In genomic region chr11:126945319-126945718, GRCh38 we compare ENCODE assay signal across 1 cellular context.
TF ChIP-seq lines count a peak whose summit lies in the region.

No MANE protein-coding gene starts in this region.

TF ChIP-seq in WTC11, 78 proteins besides CTCF, POLR2A, EP300 and RAD21 (continued from another document):
- TF ChIP-seq, protein P1, sequence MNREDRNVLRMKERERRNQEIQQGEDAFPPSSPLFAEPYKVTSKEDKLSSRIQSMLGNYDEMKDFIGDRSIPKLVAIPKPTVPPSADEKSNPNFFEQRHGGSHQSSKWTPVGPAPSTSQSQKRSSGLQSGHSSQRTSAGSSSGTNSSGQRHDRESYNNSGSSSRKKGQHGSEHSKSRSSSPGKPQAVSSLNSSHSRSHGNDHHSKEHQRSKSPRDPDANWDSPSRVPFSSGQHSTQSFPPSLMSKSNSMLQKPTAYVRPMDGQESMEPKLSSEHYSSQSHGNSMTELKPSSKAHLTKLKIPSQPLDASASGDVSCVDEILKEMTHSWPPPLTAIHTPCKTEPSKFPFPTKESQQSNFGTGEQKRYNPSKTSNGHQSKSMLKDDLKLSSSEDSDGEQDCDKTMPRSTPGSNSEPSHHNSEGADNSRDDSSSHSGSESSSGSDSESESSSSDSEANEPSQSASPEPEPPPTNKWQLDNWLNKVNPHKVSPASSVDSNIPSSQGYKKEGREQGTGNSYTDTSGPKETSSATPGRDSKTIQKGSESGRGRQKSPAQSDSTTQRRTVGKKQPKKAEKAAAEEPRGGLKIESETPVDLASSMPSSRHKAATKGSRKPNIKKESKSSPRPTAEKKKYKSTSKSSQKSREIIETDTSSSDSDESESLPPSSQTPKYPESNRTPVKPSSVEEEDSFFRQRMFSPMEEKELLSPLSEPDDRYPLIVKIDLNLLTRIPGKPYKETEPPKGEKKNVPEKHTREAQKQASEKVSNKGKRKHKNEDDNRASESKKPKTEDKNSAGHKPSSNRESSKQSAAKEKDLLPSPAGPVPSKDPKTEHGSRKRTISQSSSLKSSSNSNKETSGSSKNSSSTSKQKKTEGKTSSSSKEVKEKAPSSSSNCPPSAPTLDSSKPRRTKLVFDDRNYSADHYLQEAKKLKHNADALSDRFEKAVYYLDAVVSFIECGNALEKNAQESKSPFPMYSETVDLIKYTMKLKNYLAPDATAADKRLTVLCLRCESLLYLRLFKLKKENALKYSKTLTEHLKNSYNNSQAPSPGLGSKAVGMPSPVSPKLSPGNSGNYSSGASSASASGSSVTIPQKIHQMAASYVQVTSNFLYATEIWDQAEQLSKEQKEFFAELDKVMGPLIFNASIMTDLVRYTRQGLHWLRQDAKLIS (CRISPR knock-in tag; IDR thresholded peaks at IDR 0.05; ENCODE audit: borderline replicate concordance): no peak
- TF ChIP-seq NR3C1 (CRISPR knock-in tag; conservative IDR thresholded peaks at IDR 0.05; ENCODE audit: low read depth) (no peak), JAZF1 (CRISPR knock-in tag; IDR thresholded peaks at IDR 0.05) (no peak), E2F5 (CRISPR knock-in tag; IDR thresholded peaks at IDR 0.05) (no peak)
